Comparison of ENCODE assay signal across 1 cellular context in the genomic region with DNA sequence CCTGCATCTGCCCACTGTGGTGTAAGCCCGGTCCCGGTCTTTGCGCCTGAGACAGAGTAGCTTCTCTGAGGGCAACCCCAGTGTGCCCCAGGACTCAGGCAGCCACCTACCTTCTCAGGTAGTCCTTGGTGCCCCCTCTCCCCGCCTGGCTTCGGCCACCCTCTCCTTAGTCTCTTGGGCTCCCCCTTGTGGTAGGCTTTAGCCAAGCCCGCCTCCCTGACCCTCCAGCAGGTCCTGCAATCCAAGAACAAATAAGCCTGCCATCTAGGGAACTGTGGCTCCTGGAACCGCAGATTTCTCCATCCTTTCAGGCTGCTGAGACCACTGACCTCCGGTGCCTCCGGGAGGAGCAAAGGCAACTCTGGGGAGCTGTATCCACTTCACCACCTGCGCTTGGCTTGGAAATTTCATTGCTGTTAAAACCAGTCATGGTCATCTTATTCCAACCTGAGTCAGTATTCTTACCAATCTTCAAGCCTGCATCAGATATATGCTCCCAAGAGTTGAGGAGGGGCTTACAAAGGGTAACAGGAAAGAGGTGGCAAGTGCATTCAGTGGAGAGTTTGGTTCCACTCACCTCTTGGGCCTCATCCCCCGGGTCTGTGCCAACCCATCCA.
TF ChIP-seq lines count a peak whose summit lies in the region.

No MANE protein-coding gene starts in this region.

TF ChIP-seq in endothelial cell of umbilical vein, 7 proteins besides CTCF, POLR2A, EP300 and RAD21 (continued from another document):
- TF ChIP-seq EZH2 (IDR thresholded peaks at IDR 0.05; ENCODE audit: borderline replicate concordance, low read depth, low read length, severe bottlenecking) (no peak), GATA2 (IDR thresholded peaks at IDR 0.05; ENCODE audit: insufficient read depth, insufficient read length, low read depth, low read length) (no peak), POLR2AphosphoS5 (IDR thresholded peaks at IDR 0.05; ENCODE audit: insufficient read depth, low read depth, low read length) (no peak), JUN (IDR thresholded peaks at IDR 0.05; ENCODE audit: borderline replicate concordance, insufficient read depth, insufficient read length, low read depth) (no peak)
- TF ChIP-seq, protein P1, sequence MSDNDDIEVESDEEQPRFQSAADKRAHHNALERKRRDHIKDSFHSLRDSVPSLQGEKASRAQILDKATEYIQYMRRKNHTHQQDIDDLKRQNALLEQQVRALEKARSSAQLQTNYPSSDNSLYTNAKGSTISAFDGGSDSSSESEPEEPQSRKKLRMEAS (IDR thresholded peaks at IDR 0.05; ENCODE audit: insufficient read depth, insufficient read length): no peak
